In the genomic region with DNA sequence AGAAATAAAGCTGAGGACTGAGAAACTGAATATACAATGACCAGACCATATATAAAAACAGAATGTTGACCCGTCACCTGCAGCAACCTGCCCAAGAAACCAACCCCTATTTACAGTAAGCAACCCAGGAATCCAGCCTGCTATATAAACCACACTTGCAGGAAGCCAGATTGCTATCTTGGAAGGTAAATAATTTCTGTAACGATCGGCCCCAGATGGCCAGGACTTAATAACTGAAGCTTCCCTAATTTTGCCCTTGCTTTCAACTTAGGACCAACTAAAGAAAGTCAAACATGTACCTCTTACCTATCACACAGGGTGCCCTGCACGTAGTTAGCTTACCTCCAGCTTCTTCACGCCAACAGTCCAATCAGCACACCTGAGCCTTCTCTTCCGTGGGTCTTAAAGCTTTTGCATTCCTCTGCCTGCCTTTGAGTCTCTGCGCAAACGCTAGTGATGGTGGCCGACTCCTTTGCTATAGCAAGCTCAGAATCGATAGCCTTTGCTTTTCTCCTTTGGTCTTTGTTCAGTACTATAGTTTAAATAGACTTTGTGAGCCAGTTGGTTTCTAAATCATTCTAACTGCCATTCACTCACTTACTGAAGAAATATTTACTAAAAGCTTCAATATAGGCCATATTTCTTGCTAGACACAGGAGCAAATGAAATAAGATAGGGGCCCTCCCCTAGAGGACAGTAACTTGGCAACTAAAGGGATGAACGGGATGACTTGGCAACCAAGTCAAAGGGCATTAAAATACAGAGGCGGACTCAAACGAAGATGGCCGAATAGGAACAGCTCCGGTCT, we compare ENCODE assay signal across 11 cellular contexts. TPM values are rescaled to one million over a fixed set of nuclear protein-coding genes. Genes with fewer than 3 reads are reported as not detected.
DNase-seq lines count a peak whose midpoint lies in the region; ATAC-seq and TF ChIP-seq lines count a peak whose summit lies in the region.
"Had no signal": no experiment of that assay in that cellular context is flagged by ENCODE, and none has a peak within 500 bp of the region (broad histone marks: within the 10 kb centered on the region; RNA-seq: fewer than 3 reads in every experiment).

No MANE protein-coding gene starts in this region.

- H3K9me3 ChIP-seq in colonic mucosa: no peaks in the 10 kb centered on the region
- H3K9me3 ChIP-seq in naive thymus-derived CD4-positive, alpha-beta T cell (ENCODE audit: control insufficient read depth in 2 of 3, low read length in 3 of 3): no peaks in the 10 kb centered on the region

- H3K4me3 ChIP-seq in colonic mucosa: peak overlapping the region; percentile 21
- H3K4me3 ChIP-seq in naive thymus-derived CD4-positive, alpha-beta T cell (ENCODE audit: low read length): no peak overlapping the region

- ATAC-seq in naive thymus-derived CD4-positive, alpha-beta T cell: no peak

- peak overlapping the region in 7 of 9 donors; percentile 25 to 87 (median 59) for H3K27ac Mint-ChIP-seq in naive thymus-derived CD4-positive, alpha-beta T cell

- peak overlapping the region in 8 of 10 donors; percentile 17 to 80 (median 48) for H3K4me3 Mint-ChIP-seq in naive thymus-derived CD4-positive, alpha-beta T cell

- H3K27me3 Mint-ChIP-seq in naive thymus-derived CD4-positive, alpha-beta T cell: no peaks in the 10 kb centered on the region

- peaks cover 0 to 4% (median 0%) of the 10 kb centered on the region in 11 donors for H3K9me3 Mint-ChIP-seq in naive thymus-derived CD4-positive, alpha-beta T cell

- TF ChIP-seq CTCF in colonic mucosa (IDR thresholded peaks at IDR 0.05): no peak

- in situ Hi-C loops in Caki2 (cut with HindIII; ENCODE audit: low pct_unique_long_range_greater_than_20kb, low sequenced_read_pairs): no loop called here

- H3K36me3 Mint-ChIP-seq in naive thymus-derived CD4-positive, alpha-beta T cell: peaks cover 4 to 29% (median 18%) of the 10 kb centered on the region in 5 donors

- CTCF ChIA-PET in naive thymus-derived CD4-positive, alpha-beta T cell (lab: Charles Lee): no interaction called here

- DNase-seq in Caki2 (ENCODE audit: low read depth) (peak; percentile 11), HT-29 (ENCODE audit: low spot score) (peak; percentile 82), colonic mucosa (no peak), NCI-H2107 (lab: John Stamatoyannopoulos, UW) (no peak), MV-4-11 (lab: John Stamatoyannopoulos, UW) (no peak), NCI-H2107 treated with DMSO at 0.1 percent for 48 hours (lab: John Stamatoyannopoulos, UW; ENCODE audit: unreplicated experiment) (no peak)
- no peak for DNase-seq in naive thymus-derived CD4-positive, alpha-beta T cell
- DNase-seq: activated CD4-positive, alpha-beta T cell treated with anti-CD3 and anti-CD28 coated beads for 1 hour; IMR-90; stimulated activated CD4-positive, alpha-beta T cell treated with anti-CD3 and anti-CD28 coated beads, Interleukin-2, amount 100 ng/mL, for 48 hours; substantia nigra had no signal

- H3K27ac ChIP-seq in colonic mucosa: no peak overlapping the region
- no peak overlapping the region for H3K27ac ChIP-seq in naive thymus-derived CD4-positive, alpha-beta T cell (ENCODE audit: low read depth, low read length)

- intact Hi-C loops in colonic mucosa (cut with DNase I): no loop called here
- intact Hi-C loops in naive thymus-derived CD4-positive, alpha-beta T cell (cut with micrococcal nuclease): no loop called here

- no peaks in the 10 kb centered on the region for H3K36me3 ChIP-seq in colonic mucosa
- no peaks in the 10 kb centered on the region for H3K36me3 ChIP-seq in naive thymus-derived CD4-positive, alpha-beta T cell (ENCODE audit: control insufficient read depth in 2 of 3, insufficient read depth in 3 of 3, low read length in 3 of 3)

- no peaks in the 10 kb centered on the region for H3K27me3 ChIP-seq in colonic mucosa
- H3K27me3 ChIP-seq in naive thymus-derived CD4-positive, alpha-beta T cell (ENCODE audit: control insufficient read depth in 2 of 2, insufficient read depth in 2 of 2, low read length in 2 of 2): no peaks in the 10 kb centered on the region

- no peak overlapping the region for H3K9ac ChIP-seq in colonic mucosa (ENCODE audit: low read depth in 2 of 2, low read length in 2 of 2)

- POLR2A ChIA-PET in naive thymus-derived CD4-positive, alpha-beta T cell (lab: Charles Lee): no interaction called here

- no peaks in the 10 kb centered on the region for H3K4me1 ChIP-seq in colonic mucosa
- peaks cover 5 to 8% of the 10 kb centered on the region in 2 donors for H3K4me1 ChIP-seq in naive thymus-derived CD4-positive, alpha-beta T cell (ENCODE audit: control insufficient read depth in 2 of 2, insufficient read depth in 2 of 2, low read length in 2 of 2)

- H3K4me1 Mint-ChIP-seq in naive thymus-derived CD4-positive, alpha-beta T cell: peaks cover 5 to 18% (median 13%) of the 10 kb centered on the region in 7 donors

RNA-seq across cellular contexts. Expression of gene MPHOSPH6, which starts 31.3 kb away (rescaled TPM):
- 10.2 and 22.2 TPM in 2 replicates for total RNA-seq in Caki2 (2014; rRNA removed; shearing (Covaris generic); ENCODE audit: low replicate concordance)
- 15.7 and 16.8 TPM in 2 replicates for total RNA-seq in HT-29 (2014; rRNA removed; shearing (Covaris generic))
- 10 to 100 TPM; 18.1 to 22.8 TPM for total RNA-seq in colonic mucosa
- total RNA-seq in naive thymus-derived CD4-positive, alpha-beta T cell: 10 to 100 TPM; 15.6 to 30.4 (median 23.3) TPM
- 10 to 100 TPM; 15.6 to 47.3 TPM for polyA plus RNA-seq in naive thymus-derived CD4-positive, alpha-beta T cell

Comparison
In these comparisons a context has a peak if more than half of its experiments do, and no peak if none do; other contexts are left out.
1. DNase-seq: peak in Caki2 (single experiment) and HT-29 (single experiment); none in colonic mucosa (single experiment), naive thymus-derived CD4-positive, alpha-beta T cell (0 of 9), NCI-H2107 (single experiment), MV-4-11 (single experiment) and NCI-H2107 treated with DMSO at 0.1 percent for 48 hours (single experiment).